15 cellular contexts compared by ENCODE assay signal in genomic region chr1:91757760-91758545, GRCh38.
DNase-seq lines count a peak whose midpoint lies in the region; ATAC-seq and TF ChIP-seq lines count a peak whose summit lies in the region.
"Had no signal": no experiment of that assay in that cellular context is flagged by ENCODE, and none has a peak within 500 bp of the region (broad histone marks: within the 10 kb centered on the region; RNA-seq: fewer than 3 reads in every experiment).

No MANE protein-coding gene starts in this region.

- H3K79me2 ChIP-seq in GM23338 (replicated peaks; ENCODE audit: insufficient read depth): no peaks in the 10 kb centered on the region

- H3K4me1 ChIP-seq in GM23338 (ENCODE audit: insufficient read depth): no peaks in the 10 kb centered on the region
- H3K4me1 ChIP-seq in esophagus squamous epithelium: peaks cover 19 to 79% (median 20%) of the 10 kb centered on the region in 3 donors
- no peaks in the 10 kb centered on the region for H3K4me1 ChIP-seq in mesenchymal stem cell (ENCODE audit: control insufficient read depth, insufficient read depth, low read depth, low read length)
- H3K4me1 ChIP-seq in suprapubic skin: peaks cover 63% of the 10 kb centered on the region

- TF ChIP-seq CTCF in GM23338 (conservative IDR thresholded peaks at IDR 0.05; ENCODE audit: low read depth in 2 of 2) (no peak), esophagus squamous epithelium (IDR thresholded peaks at IDR 0.05) (no peak), suprapubic skin (IDR thresholded peaks at IDR 0.05) (no peak)

- no peak overlapping the region for H2BK120ac ChIP-seq in mesenchymal stem cell (ENCODE audit: low read depth, low read length)

- H3K9me2 ChIP-seq in GM23338 (ENCODE audit: insufficient read depth): no peaks in the 10 kb centered on the region

- no peaks in the 10 kb centered on the region for H3K27me3 Mint-ChIP-seq in GM23338 (ENCODE audit: insufficient read depth, low read depth, poor library complexity)
- no peaks in the 10 kb centered on the region for H3K27me3 Mint-ChIP-seq in activated T-helper 17 cell treated with anti-CD3 and anti-CD28 coated beads, Interleukin-2, amount 50 U/mL, for 72 hours
- H3K27me3 Mint-ChIP-seq: CD4-positive, CD25-positive, alpha-beta regulatory T cell had no signal

- no peak overlapping the region for H2BK12ac ChIP-seq in mesenchymal stem cell (ENCODE audit: low read length in 2 of 2)

- no peaks in the 10 kb centered on the region for H3F3A ChIP-seq in GM23338 (replicated peaks; ENCODE audit: low read depth)

- intact Hi-C loops in esophagus squamous epithelium (cut with DNase I): no loop called here

- H3K4me3 Mint-ChIP-seq in GM23338: no peak overlapping the region
- no peak overlapping the region for H3K4me3 Mint-ChIP-seq in activated T-helper 17 cell treated with anti-CD3 and anti-CD28 coated beads, Interleukin-2, amount 50 U/mL, for 72 hours
- H3K4me3 Mint-ChIP-seq: activated naive CD8-positive, alpha-beta T cell treated with anti-CD3 and anti-CD28 coated beads, Interleukin-2, amount 10 ng/mL, durations not matched to agents 7 days and 5 days; CD4-positive, CD25-positive, alpha-beta regulatory T cell; mesothelial cell of epicardium; T-helper 1 cell treated with Interleukin-12 subunit alpha and Interleukin-12 subunit beta and Interleukin-4 antibody, amounts not matched to agents 30 μg/mL and 1 μg/mL, for 36 hours had no signal

- no peaks in the 10 kb centered on the region for H4K20me1 ChIP-seq in GM23338 (replicated peaks; ENCODE audit: insufficient read depth)

- peaks cover 4% of the 10 kb centered on the region for H3K79me1 ChIP-seq in mesenchymal stem cell (replicated peaks; ENCODE audit: low read length, poor library complexity, severe bottlenecking)

- no peak overlapping the region for H2AK5ac ChIP-seq in mesenchymal stem cell (ENCODE audit: low read length, severe bottlenecking)

- DNase-seq in GM23338 (ENCODE audit: low spot score): no peak
- no peak for DNase-seq in esophagus squamous epithelium (lab: John Stamatoyannopoulos, UW)
- DNase-seq in mesenchymal stem cell: peak; percentile 75
- no peak for DNase-seq in suprapubic skin (ENCODE audit: low spot score in 2 of 2)
- no peak for DNase-seq in NCI-H2107 treated with DMSO at 0.1 percent for 48 hours (lab: John Stamatoyannopoulos, UW; ENCODE audit: unreplicated experiment)
- DNase-seq: activated CD4-positive, CD25-positive, alpha-beta regulatory T cell treated with anti-CD3 and anti-CD28 coated beads, Interleukin-2, amount 50 U/mL, for 72 hours; activated naive CD8-positive, alpha-beta T cell treated with anti-CD3 and anti-CD28 coated beads, Interleukin-2, amount 10 ng/mL, durations not matched to agents 7 days and 5 days; CD4-positive, CD25-positive, alpha-beta regulatory T cell; Karpas-422; NCI-H1930 had no signal

- H3K4me2 ChIP-seq in GM23338: no peak overlapping the region
- no peak overlapping the region for H3K4me2 ChIP-seq in mesenchymal stem cell (ENCODE audit: low read length, poor library complexity, severe bottlenecking)

- no peaks in the 10 kb centered on the region for H3K9me3 ChIP-seq in esophagus squamous epithelium
- no peaks in the 10 kb centered on the region for H3K9me3 ChIP-seq in mesenchymal stem cell (ENCODE audit: control insufficient read depth, low read length)
- no peaks in the 10 kb centered on the region for H3K9me3 ChIP-seq in suprapubic skin

- ATAC-seq in GM23338 (no peak), GM19452 (IDR thresholded peaks at IDR 0.05; ENCODE audit: unreplicated experiment) (no peak), GM19351 (IDR thresholded peaks at IDR 0.05; ENCODE audit: unreplicated experiment) (no peak)
- ATAC-seq in activated T-helper 17 cell treated with anti-CD3 and anti-CD28 coated beads, Interleukin-2, amount 50 U/mL, for 72 hours (replicated peaks): no peak

- no peak overlapping the region for H3K4ac ChIP-seq in mesenchymal stem cell (ENCODE audit: low read depth in 1 of 2, low read length in 2 of 2)

- no peak overlapping the region for H2BK15ac ChIP-seq in mesenchymal stem cell (ENCODE audit: low read depth, poor library complexity, severe bottlenecking)

- TF ChIP-seq EP300 in suprapubic skin (IDR thresholded peaks at IDR 0.05): no peak

- TF ChIP-seq POLR2A in esophagus squamous epithelium (IDR thresholded peaks at IDR 0.05) (no peak), suprapubic skin (IDR thresholded peaks at IDR 0.05) (no peak)

- H3K27ac ChIP-seq in GM23338 (ENCODE audit: low read depth) (no peak overlapping the region), esophagus squamous epithelium (peak overlapping the region; percentile 33 to 86 (median 80)), mesenchymal stem cell (ENCODE audit: low read length, poor library complexity, severe bottlenecking) (no peak overlapping the region), suprapubic skin (peak overlapping the region; percentile 63)

- no peak overlapping the region for H3K23ac ChIP-seq in mesenchymal stem cell (ENCODE audit: low read length in 2 of 2)

- no peaks in the 10 kb centered on the region for H3K36me3 Mint-ChIP-seq in GM23338 (ENCODE audit: low read depth)
- H3K36me3 Mint-ChIP-seq in activated T-helper 17 cell treated with anti-CD3 and anti-CD28 coated beads, Interleukin-2, amount 50 U/mL, for 72 hours (ENCODE audit: low read depth): peaks cover 18% of the 10 kb centered on the region
- H3K36me3 Mint-ChIP-seq: mesothelial cell of epicardium had no signal

- peaks cover 4% of the 10 kb centered on the region; the same call in 2 of the 3 replicates for H3K4me1 Mint-ChIP-seq in GM23338
- H3K4me1 Mint-ChIP-seq in activated T-helper 17 cell treated with anti-CD3 and anti-CD28 coated beads, Interleukin-2, amount 50 U/mL, for 72 hours: peaks cover 18% of the 10 kb centered on the region

- peak overlapping the region; percentile 85 for H3K9ac ChIP-seq in mesenchymal stem cell (ENCODE audit: low read length)

- no peak overlapping the region for H3K18ac ChIP-seq in mesenchymal stem cell (ENCODE audit: low read depth in 1 of 2, low read length in 2 of 2)

- H4K8ac ChIP-seq in mesenchymal stem cell (ENCODE audit: low read length): no peak overlapping the region

- no peak overlapping the region for H3K14ac ChIP-seq in mesenchymal stem cell (ENCODE audit: low read length in 2 of 2)

- H3K4me3 ChIP-seq in GM23338 (no peak overlapping the region), esophagus squamous epithelium (no peak overlapping the region), mesenchymal stem cell (ENCODE audit: insufficient read depth in 1 of 2, low read depth in 1 of 2, low read length in 2 of 2) (no peak overlapping the region), suprapubic skin (no peak overlapping the region)

- H2AFZ ChIP-seq in GM23338: no peak overlapping the region
- no peak overlapping the region for H2AFZ ChIP-seq in mesenchymal stem cell (ENCODE audit: low read depth, low read length)

- 73 to 78% methylated on average over 7 to 8 of the region's 8 CpGs for WGBS in esophagus squamous epithelium, 2 donors
- WGBS in mesenchymal stem cell: 87% methylated on average over 6 of the region's 8 CpGs
- 76% methylated on average over 8 of the region's 8 CpGs for WGBS in suprapubic skin

- H3K27me3 ChIP-seq in GM23338 (ENCODE audit: insufficient read depth) (no peaks in the 10 kb centered on the region), esophagus squamous epithelium (no peaks in the 10 kb centered on the region), mesenchymal stem cell (ENCODE audit: control insufficient read depth in 1 of 2, insufficient read depth in 1 of 2, low read length in 2 of 2) (no peaks in the 10 kb centered on the region), suprapubic skin (no peaks in the 10 kb centered on the region)

- H3K9me3 Mint-ChIP-seq in GM23338: no peaks in the 10 kb centered on the region
- H3K9me3 Mint-ChIP-seq in activated T-helper 17 cell treated with anti-CD3 and anti-CD28 coated beads, Interleukin-2, amount 50 U/mL, for 72 hours: no peaks in the 10 kb centered on the region
- H3K9me3 Mint-ChIP-seq: activated naive CD8-positive, alpha-beta T cell treated with anti-CD3 and anti-CD28 coated beads, Interleukin-2, amount 10 ng/mL, durations not matched to agents 7 days and 5 days; CD4-positive, CD25-positive, alpha-beta regulatory T cell; mesothelial cell of epicardium; T-helper 1 cell treated with Interleukin-12 subunit alpha and Interleukin-12 subunit beta and Interleukin-4 antibody, amounts not matched to agents 30 μg/mL and 1 μg/mL, for 36 hours had no signal

- H2BK5ac ChIP-seq in mesenchymal stem cell (ENCODE audit: low read depth, low read length, poor library complexity, severe bottlenecking): no peak overlapping the region

- peak overlapping the region; percentile 49; the same call in 1 of the 2 replicates for H3K27ac Mint-ChIP-seq in GM23338
- no peak overlapping the region for H3K27ac Mint-ChIP-seq in activated T-helper 17 cell treated with anti-CD3 and anti-CD28 coated beads, Interleukin-2, amount 50 U/mL, for 72 hours
- H3K27ac Mint-ChIP-seq: activated naive CD8-positive, alpha-beta T cell treated with anti-CD3 and anti-CD28 coated beads, Interleukin-2, amount 10 ng/mL, durations not matched to agents 7 days and 5 days; mesothelial cell of epicardium; T-helper 1 cell treated with Interleukin-12 subunit alpha and Interleukin-12 subunit beta and Interleukin-4 antibody, amounts not matched to agents 30 μg/mL and 1 μg/mL, for 36 hours had no signal

- no peak overlapping the region for H4K91ac ChIP-seq in mesenchymal stem cell (ENCODE audit: low read length)

- no peaks in the 10 kb centered on the region for H3K36me3 ChIP-seq in GM23338 (ENCODE audit: insufficient read depth)
- peaks cover 0 to 13% (median 0%) of the 10 kb centered on the region in 3 donors for H3K36me3 ChIP-seq in esophagus squamous epithelium
- H3K36me3 ChIP-seq in mesenchymal stem cell (ENCODE audit: control insufficient read depth in 1 of 2, insufficient read depth in 2 of 2, low read depth in 1 of 2, low read length in 2 of 2): peaks cover 3 to 80% of the 10 kb centered on the region in 2 experiments
- H3K36me3 ChIP-seq in suprapubic skin: no peaks in the 10 kb centered on the region

Comparison
In these comparisons a context has a peak if more than half of its experiments do, and no peak if none do; other contexts are left out.
1. H3K27ac ChIP-seq: peak in esophagus squamous epithelium (4 of 4) and suprapubic skin (single experiment); none in GM23338 (single experiment) and mesenchymal stem cell (single experiment).